Comparison of ENCODE assay signal across 8 cellular contexts in genomic region chr4:42519803-42520417, GRCh38.
DNase-seq lines count a peak whose midpoint lies in the region; ATAC-seq and TF ChIP-seq lines count a peak whose summit lies in the region.

No MANE protein-coding gene starts in this region.

- intact Hi-C loops in breast epithelium (cut with DNase I; ENCODE audit: low total_unique reads): loop anchor here (5.0 kb wide), 1 partner anchor 248 kb away; no protein-coding TSS in a partner anchor

- no peaks in the 10 kb centered on the region for H3K4me1 ChIP-seq in breast epithelium

- TF ChIP-seq CTCF in AG10803 (conservative IDR thresholded peaks at IDR 0.05; ENCODE audit: low read length) (peak; percentile 69), GM12872 (IDR thresholded peaks at IDR 0.05; ENCODE audit: insufficient read depth, low read depth, low read length) (peak; percentile 45; the same call in 2 of the 3 replicates), breast epithelium (IDR thresholded peaks at IDR 0.05) (peak in 2 of 3 donors; percentile 59 to 65)

- peak; percentile 26 for DNase-seq in AG10803 (ENCODE audit: low read depth)
- DNase-seq in HS-5 (ENCODE audit: low read depth): peak; percentile 16
- DNase-seq in SK-N-DZ (ENCODE audit: low spot score): peak; percentile 41
- DNase-seq in breast epithelium (ENCODE audit: low spot score in 2 of 2): no peak
- peak; percentile 80 for DNase-seq in left kidney (ENCODE audit: low read depth, low spot score)
- peak; percentile 10 for DNase-seq in stimulated activated CD8-positive, alpha-beta memory T cell treated with anti-CD3 and anti-CD28 coated beads, Interleukin-15, amount 100 ng/mL, for 1 hour (ENCODE audit: low read depth)

- H3K27ac ChIP-seq in breast epithelium: no peak overlapping the region

- H3K4me3 ChIP-seq in AG10803 (ENCODE audit: low read length) (no peak overlapping the region), breast epithelium (no peak overlapping the region)

- H3K36me3 ChIP-seq in breast epithelium: no peaks in the 10 kb centered on the region

- H3K9me3 ChIP-seq in breast epithelium: no peaks in the 10 kb centered on the region

- no peak for ATAC-seq in HG03460 (IDR thresholded peaks at IDR 0.05; ENCODE audit: unreplicated experiment)

- no peaks in the 10 kb centered on the region for H3K27me3 ChIP-seq in breast epithelium

- no peak for TF ChIP-seq POLR2A in breast epithelium (IDR thresholded peaks at IDR 0.05)

Comparison
In these comparisons a context has a peak if more than half of its experiments do, and no peak if none do; other contexts are left out.
1. DNase-seq: peak in AG10803 (single experiment), HS-5 (single experiment), SK-N-DZ (single experiment), left kidney (single experiment) and stimulated activated CD8-positive, alpha-beta memory T cell treated with anti-CD3 and anti-CD28 coated beads, Interleukin-15, amount 100 ng/mL, for 1 hour (single experiment); none in breast epithelium (0 of 2).
2. Peak in every context shown above with its lines, with median percentiles within 50 percentile points of each other: CTCF ChIP-seq.